In genomic region chr6:36131517-36132220, GRCh38 we compare ENCODE assay signal across 8 cellular contexts. TPM values are rescaled to one million over a fixed set of nuclear protein-coding genes. Genes with fewer than 3 reads are reported as not detected.
DNase-seq lines count a peak whose midpoint lies in the region; ATAC-seq lines count a peak whose summit lies in the region.

No MANE protein-coding gene starts in this region.

- peak; percentile 85 for ATAC-seq in GM21390 (IDR thresholded peaks at IDR 0.05; ENCODE audit: unreplicated experiment)
- peak; percentile 86 for ATAC-seq in HG03575 (IDR thresholded peaks at IDR 0.05; ENCODE audit: extremely low read depth, insufficient number of reproducible peaks, low FRiP score, unreplicated experiment)
- ATAC-seq in left colon, result peak; percentile 65

- DNase-seq in DMS79 (lab: John Stamatoyannopoulos, UW) (peak; percentile 23), RPMI8226 (peak; percentile 82), astrocyte of the hippocampus (ENCODE audit: low read depth, low spot score) (peak; percentile 28), left colon (peak; percentile 59 to 71), DMS114 treated with DMSO at 0.1 percent for 48 hours (lab: John Stamatoyannopoulos, UW; ENCODE audit: unreplicated experiment) (no peak)
- DNase-seq in stimulated activated CD4-positive, alpha-beta T cell treated with anti-CD3 and anti-CD28 coated beads, Interleukin-4, amount 100 ng/mL, for 24 hours, result peak; percentile 60

- intact Hi-C loops in left colon (cut with DNase I, micrococcal nuclease), result no loop called here

RNA-seq across cellular contexts. Expression of gene MAPK13, which starts 1.4 kb away (rescaled TPM):
- total RNA-seq in left colon, result 100 to 1,000 TPM; 184 to 186 TPM
